Comparison of ENCODE assay signal across 17 cellular contexts in genomic region chr21:15444118-15444960, GRCh38.
DNase-seq lines count a peak whose midpoint lies in the region; ATAC-seq and TF ChIP-seq lines count a peak whose summit lies in the region.
"Had no signal": no experiment of that assay in that cellular context is flagged by ENCODE, and none has a peak within 500 bp of the region (broad histone marks: within the 10 kb centered on the region; RNA-seq: fewer than 3 reads in every experiment).

No MANE protein-coding gene starts in this region.

- DNase-seq in G401 (ENCODE audit: low spot score): peak; percentile 7
- peak; percentile 11 for DNase-seq in WTC11 (ENCODE audit: low spot score)
- DNase-seq in islet precursor cell: peak; percentile 67
- no peak for DNase-seq in NCI-H1694 treated with DMSO at 0.1 percent for 48 hours (lab: John Stamatoyannopoulos, UW)
- no peak for DNase-seq in epidermal melanocyte (ENCODE audit: insufficient read length, low spot score)
- DNase-seq in left colon: no peak
- no peak for DNase-seq in activated gamma-delta T cell treated with Interleukin-2 at 50 U/mL for 16 hours
- DNase-seq: activated gamma-delta T cell, BE2C, DMS79 treated with DMSO at 0.1 percent for 48 hours, hippocampal formation, NCI-H1694, NCI-H524 treated with DMSO at 0.1 percent for 48 hours had no signal

- ATAC-seq in WTC11 (peak; percentile 54), left colon (no peak)
- ATAC-seq: HCT116 had no signal

- peaks cover 25% of the 10 kb centered on the region for H3K36me3 Mint-ChIP-seq in WTC11

- peak overlapping the region; percentile 0 for H3K27ac ChIP-seq in rectal smooth muscle tissue (ENCODE audit: low read depth, low read length)
- H3K27ac ChIP-seq: HL-60, upper lobe of left lung had no signal

- intact Hi-C loops in left colon (cut with DNase I, micrococcal nuclease): no loop called here

- peaks cover 56% of the 10 kb centered on the region for H3K4me1 Mint-ChIP-seq in WTC11

- no peak for TF ChIP-seq CTCF in WTC11 (IDR thresholded peaks at IDR 0.05)

- peaks cover 20% of the 10 kb centered on the region for H3K4me1 ChIP-seq in rectal smooth muscle tissue (ENCODE audit: control insufficient read depth, insufficient read depth, low read length)
- H3K4me1 ChIP-seq: BE2C had no signal

- H3K9ac ChIP-seq in rectal smooth muscle tissue (ENCODE audit: low read length): no peak overlapping the region

- no peaks in the 10 kb centered on the region for H3K27me3 ChIP-seq in rectal smooth muscle tissue (ENCODE audit: control insufficient read depth, insufficient read depth, low read length)
- H3K27me3 ChIP-seq: BE2C, upper lobe of left lung had no signal

- peaks cover 23% of the 10 kb centered on the region for H3K9me3 Mint-ChIP-seq in WTC11

- CTCF ChIA-PET in WTC11 (lab: Charles Lee): interaction anchor here (1.4 to 2.3 kb wide), 2 partner anchors 13 to 20 kb away, joined by 4 to 6 read pairs; no protein-coding TSS in a partner anchor

- H3K4me3 Mint-ChIP-seq in WTC11: no peak overlapping the region

- in situ Hi-C loops in G401 (cut with HindIII; ENCODE audit: low sequenced_read_pairs): no loop called here

- no peaks in the 10 kb centered on the region for H3K36me3 ChIP-seq in rectal smooth muscle tissue (ENCODE audit: control insufficient read depth, insufficient read depth, low read length)
- H3K36me3 ChIP-seq: BE2C, upper lobe of left lung had no signal

- no peak overlapping the region for H3K4me3 ChIP-seq in rectal smooth muscle tissue (ENCODE audit: low read length)
- H3K4me3 ChIP-seq: upper lobe of left lung had no signal

- POLR2A ChIA-PET in WTC11 (lab: Charles Lee): no interaction called here

- peak overlapping the region; percentile 20; the same call in 1 of the 2 replicates for H3K27ac Mint-ChIP-seq in WTC11

- no peaks in the 10 kb centered on the region; the same call in 1 of the 2 replicates for H3K27me3 Mint-ChIP-seq in WTC11 (ENCODE audit: low read depth)

TF ChIP-seq in WTC11, 78 proteins besides CTCF, POLR2A, EP300 and RAD21:
- no peak for TF ChIP-seq IRF2 (CRISPR knock-in tag; IDR thresholded peaks at IDR 0.05; ENCODE audit: borderline replicate concordance, low read depth)
- no peak for TF ChIP-seq GRHL2 (CRISPR knock-in tag; IDR thresholded peaks at IDR 0.05; ENCODE audit: insufficient replicate concordance, severe bottlenecking)
- no peak for TF ChIP-seq ZNF281 (CRISPR knock-in tag; IDR thresholded peaks at IDR 0.05)

Comparison
In these comparisons a context has a peak if more than half of its experiments do, and no peak if none do; other contexts are left out.
1. DNase-seq: peak in G401 (single experiment), WTC11 (single experiment) and islet precursor cell (single experiment); none in NCI-H1694 treated with DMSO at 0.1 percent for 48 hours (single experiment), epidermal melanocyte (single experiment), left colon (0 of 2) and activated gamma-delta T cell treated with Interleukin-2 at 50 U/mL for 16 hours (single experiment).